ENCODE assay signal across 16 cellular contexts in the genomic region with DNA sequence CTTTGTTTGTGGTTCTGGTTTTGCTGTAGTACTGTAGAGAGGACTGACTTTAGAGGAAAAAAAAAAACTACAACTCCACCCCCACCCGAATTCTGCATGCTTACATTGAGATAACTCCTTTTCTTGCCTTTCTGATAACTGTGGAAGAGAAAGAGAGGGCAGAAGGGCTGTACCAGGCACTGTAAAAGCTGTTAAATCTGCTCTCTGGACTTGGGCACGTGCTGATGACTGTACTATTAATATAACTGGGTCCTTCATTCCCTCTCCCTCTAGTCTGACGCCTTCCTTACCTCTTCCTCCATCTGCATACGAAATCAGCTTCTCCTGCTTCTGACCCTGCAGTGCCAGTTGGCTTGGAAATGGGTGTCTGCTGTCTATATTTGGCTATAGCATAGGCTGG. TPM values are rescaled to one million over a fixed set of nuclear protein-coding genes. Genes with fewer than 3 reads are reported as not detected.
DNase-seq lines count a peak whose midpoint lies in the region; TF ChIP-seq lines count a peak whose summit lies in the region.
"Had no signal": no experiment of that assay in that cellular context is flagged by ENCODE, and none has a peak within 500 bp of the region (broad histone marks: within the 10 kb centered on the region; RNA-seq: fewer than 3 reads in every experiment).

No MANE protein-coding gene starts in this region.

- peak overlapping the region; percentile 16 for H3K4me3 Mint-ChIP-seq in T-helper 2 cell treated with Interferon-gamma antibody and Interleukin-4, amounts not matched to agents 5 μg/mL and 100 μg/mL, for 36 hours
- peak overlapping the region; percentile 5 for H3K4me3 Mint-ChIP-seq in type B pancreatic cell
- H3K4me3 Mint-ChIP-seq: CD8-positive, alpha-beta memory T cell; dendritic cell treated with granulocyte-macrophage colony-stimulating factor and Interleukin-4, amounts not matched to agents 40 ng/mL and 50 ng/mL, for 4 days had no signal

- no peak overlapping the region for H3K27ac Mint-ChIP-seq in T-helper 2 cell treated with Interferon-gamma antibody and Interleukin-4, amounts not matched to agents 5 μg/mL and 100 μg/mL, for 36 hours
- H3K27ac Mint-ChIP-seq in type B pancreatic cell: peak overlapping the region; percentile 6
- H3K27ac Mint-ChIP-seq: dendritic cell treated with granulocyte-macrophage colony-stimulating factor and Interleukin-4, amounts not matched to agents 40 ng/mL and 50 ng/mL, for 4 days; IgD-negative memory B cell had no signal

- H3K36me3 Mint-ChIP-seq in T-helper 2 cell treated with Interferon-gamma antibody and Interleukin-4, amounts not matched to agents 5 μg/mL and 100 μg/mL, for 36 hours (ENCODE audit: low read depth): peaks cover 2% of the 10 kb centered on the region
- H3K36me3 Mint-ChIP-seq in type B pancreatic cell: peaks cover 3% of the 10 kb centered on the region

- no peaks in the 10 kb centered on the region for H3K9me3 Mint-ChIP-seq in T-helper 2 cell treated with Interferon-gamma antibody and Interleukin-4, amounts not matched to agents 5 μg/mL and 100 μg/mL, for 36 hours
- H3K9me3 Mint-ChIP-seq in type B pancreatic cell: no peaks in the 10 kb centered on the region
- H3K9me3 Mint-ChIP-seq: CD8-positive, alpha-beta memory T cell; dendritic cell treated with granulocyte-macrophage colony-stimulating factor and Interleukin-4, amounts not matched to agents 40 ng/mL and 50 ng/mL, for 4 days; IgD-negative memory B cell had no signal

- peak overlapping the region; percentile 18 for H3K27ac ChIP-seq in layer of hippocampus (ENCODE audit: low read depth, low read length)
- H3K27ac ChIP-seq: 22Rv1, prostate gland had no signal

- peaks cover 47% of the 10 kb centered on the region for H3K4me1 Mint-ChIP-seq in T-helper 2 cell treated with Interferon-gamma antibody and Interleukin-4, amounts not matched to agents 5 μg/mL and 100 μg/mL, for 36 hours (ENCODE audit: low read depth)
- peaks cover 41% of the 10 kb centered on the region for H3K4me1 Mint-ChIP-seq in type B pancreatic cell (ENCODE audit: unreplicated experiment)

- H3K27me3 ChIP-seq in layer of hippocampus (ENCODE audit: control insufficient read depth, insufficient read depth, low read length): no peaks in the 10 kb centered on the region

- H3K27me3 Mint-ChIP-seq in T-helper 2 cell treated with Interferon-gamma antibody and Interleukin-4, amounts not matched to agents 5 μg/mL and 100 μg/mL, for 36 hours (ENCODE audit: low read depth): no peaks in the 10 kb centered on the region
- H3K27me3 Mint-ChIP-seq in type B pancreatic cell: no peaks in the 10 kb centered on the region
- H3K27me3 Mint-ChIP-seq: CD8-positive, alpha-beta memory T cell; dendritic cell treated with granulocyte-macrophage colony-stimulating factor and Interleukin-4, amounts not matched to agents 40 ng/mL and 50 ng/mL, for 4 days had no signal

- DNase-seq in T-helper 2 cell treated with Interferon-gamma antibody and Interleukin-4, amounts not matched to agents 5 μg/mL and 100 μg/mL, for 36 hours (ENCODE audit: low spot score): no peak
- DNase-seq in T-helper 2 cell (no peak), cerebellar cortex (ENCODE audit: low spot score) (peak; percentile 29), type B pancreatic cell (ENCODE audit: extremely low spot score, unreplicated experiment) (no peak), D341Med (ENCODE audit: low spot score) (no peak), NCI-H748 treated with DMSO at 0.1 percent for 48 hours (lab: John Stamatoyannopoulos, UW) (no peak)
- no peak for DNase-seq in NK-92 treated with Interleukin-12 subunit alpha and Interleukin-12 subunit beta, amount 100 ng/mL, for 24 hours (lab: John Stamatoyannopoulos, UW)
- DNase-seq: activated CD4-positive, alpha-beta T cell treated with anti-CD3 and anti-CD28 coated beads for 1 hour; activated T-cell treated with anti-CD3 and anti-CD28 coated beads, Interleukin-2, amount 50 U/mL, for 1 hour; CD8-positive, alpha-beta memory T cell; NCI-H345 had no signal

- TF ChIP-seq CTCF in type B pancreatic cell (conservative IDR thresholded peaks at IDR 0.05): no peak

RNA-seq across cellular contexts. Expression of gene MAPKBP1, which starts 15.0 kb away (rescaled TPM):
- total RNA-seq in type B pancreatic cell (ENCODE audit: low replicate concordance): 21.1 and 34.8 TPM in 2 replicates

RNA-seq across cellular contexts. Expression of gene JMJD7, which starts 38.7 kb away (rescaled TPM):
- total RNA-seq in type B pancreatic cell (ENCODE audit: low replicate concordance): 29.0 and 51.7 TPM in 2 replicates

RNA-seq across cellular contexts. Expression of gene PLA2G4B, which starts 49.4 kb away (rescaled TPM):
- total RNA-seq in type B pancreatic cell (ENCODE audit: low replicate concordance): 17.7 and 19.9 TPM in 2 replicates
